ENCODE assay signal across 8 cellular contexts in genomic region chr15:43776718-43777292, GRCh38. TPM values are rescaled to one million over a fixed set of nuclear protein-coding genes. Genes with fewer than 3 reads are reported as not detected.
DNase-seq lines count a peak whose midpoint lies in the region; ATAC-seq lines count a peak whose summit lies in the region.

A gene with protein sequence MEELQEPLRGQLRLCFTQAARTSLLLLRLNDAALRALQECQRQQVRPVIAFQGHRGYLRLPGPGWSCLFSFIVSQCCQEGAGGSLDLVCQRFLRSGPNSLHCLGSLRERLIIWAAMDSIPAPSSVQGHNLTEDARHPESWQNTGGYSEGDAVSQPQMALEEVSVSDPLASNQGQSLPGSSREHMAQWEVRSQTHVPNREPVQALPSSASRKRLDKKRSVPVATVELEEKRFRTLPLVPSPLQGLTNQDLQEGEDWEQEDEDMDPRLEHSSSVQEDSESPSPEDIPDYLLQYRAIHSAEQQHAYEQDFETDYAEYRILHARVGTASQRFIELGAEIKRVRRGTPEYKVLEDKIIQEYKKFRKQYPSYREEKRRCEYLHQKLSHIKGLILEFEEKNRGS (minus strand): TSS chr15:43776966. CDS start chr15:43776901, 65 bp downstream.

- H3K9me3 ChIP-seq in ectodermal cell (ENCODE audit: control insufficient read depth, low read length): no peaks in the 10 kb centered on the region

- DNase-seq in AG08395 (ENCODE audit: low spot score) (peak; percentile 76), NCI-H524 treated with DMSO at 0.1 percent for 48 hours (lab: John Stamatoyannopoulos, UW) (peak; percentile 34), mesendoderm (peak; percentile 87)
- peak; percentile 87 for DNase-seq in activated CD4-positive, alpha-beta memory T cell treated with anti-CD3 and anti-CD28 coated beads for 36 hours
- peak; percentile 50 to 62 for DNase-seq in stimulated activated CD8-positive, alpha-beta memory T cell treated with anti-CD3 and anti-CD28 coated beads, Interleukin-2, amount 100 ng/mL, for 1 hour (ENCODE audit: low read depth in 2 of 2)

- H3K79me1 ChIP-seq in mesendoderm (ENCODE audit: low read length): no peaks in the 10 kb centered on the region

- H3K56ac ChIP-seq in mesendoderm (ENCODE audit: low read length): peak within 1 kb of the TSS; percentile 89

- H3K27me3 Mint-ChIP-seq in activated CD4-positive, alpha-beta memory T cell treated with anti-CD3 and anti-CD28 coated beads for 36 hours: no peaks in the 10 kb centered on the region

- H2BK15ac ChIP-seq in mesendoderm (replicated peaks; ENCODE audit: low read depth): no peak within 1 kb of the TSS

- intact Hi-C loops in activated CD4-positive, alpha-beta memory T cell treated with anti-CD3 and anti-CD28 coated beads for 36 hours (cut with micrococcal nuclease): loop anchor here (1.0 to 2.0 kb wide), 3 partner anchors 15 to 47 kb away; partner anchors contain the start of genes MFAP1 and SERF2

- no peak within 1 kb of the TSS for H3K18ac ChIP-seq in mesendoderm (ENCODE audit: low read length)

- peak within 1 kb of the TSS; percentile 51 for H3K4me3 ChIP-seq in ectodermal cell (ENCODE audit: insufficient read depth, low read depth, low read length)
- peak within 1 kb of the TSS; percentile 47 for H3K4me3 ChIP-seq in mesendoderm (ENCODE audit: low read length)

- no peaks in the 10 kb centered on the region for H3K79me2 ChIP-seq in mesendoderm (ENCODE audit: control insufficient read depth, insufficient read depth, low read length)

- peaks cover 12% of the 10 kb centered on the region for H3K36me3 Mint-ChIP-seq in activated CD4-positive, alpha-beta memory T cell treated with anti-CD3 and anti-CD28 coated beads for 36 hours

- H3K4me1 ChIP-seq in ectodermal cell (ENCODE audit: control insufficient read depth, insufficient read depth, low read length): no peaks in the 10 kb centered on the region
- peaks cover 7% of the 10 kb centered on the region for H3K4me1 ChIP-seq in mesendoderm (ENCODE audit: control insufficient read depth, low read depth, low read length)

- peak within 1 kb of the TSS; percentile 85 for H3K4me3 Mint-ChIP-seq in activated CD4-positive, alpha-beta memory T cell treated with anti-CD3 and anti-CD28 coated beads for 36 hours

- no peak within 1 kb of the TSS for H4K8ac ChIP-seq in mesendoderm (ENCODE audit: low read depth, low read length)

- H3K27ac ChIP-seq in ectodermal cell (ENCODE audit: insufficient read depth, low read depth, low read length, poor library complexity, severe bottlenecking) (no peak within 1 kb of the TSS), mesendoderm (ENCODE audit: low read depth, low read length) (no peak within 1 kb of the TSS)

- peak; percentile 39 for ATAC-seq in GM18909 (IDR thresholded peaks at IDR 0.05; ENCODE audit: poor library complexity, unreplicated experiment)
- peak; percentile 40 for ATAC-seq in HG03175 (IDR thresholded peaks at IDR 0.05; ENCODE audit: unreplicated experiment)

- POLR2A ChIA-PET in activated CD4-positive, alpha-beta memory T cell treated with anti-CD3 and anti-CD28 coated beads for 36 hours (lab: Charles Lee): interaction anchor here (0.7 to 2.5 kb wide), 9 partner anchors 13 to 51 kb away, joined by 3 to 21 read pairs (median 6); partner anchors contain the start of genes HYPK, MFAP1, SERF2 and SERINC4

- no peak within 1 kb of the TSS for H2AK5ac ChIP-seq in mesendoderm (ENCODE audit: low read length)

- H3K27ac Mint-ChIP-seq in activated CD4-positive, alpha-beta memory T cell treated with anti-CD3 and anti-CD28 coated beads for 36 hours: peak within 1 kb of the TSS; percentile 84

- peaks cover 20% of the 10 kb centered on the region for H3K27me3 ChIP-seq in ectodermal cell (ENCODE audit: control insufficient read depth, insufficient read depth, low read length, poor library complexity, severe bottlenecking)
- H3K27me3 ChIP-seq in mesendoderm (ENCODE audit: insufficient read depth, low read length, poor library complexity): no peaks in the 10 kb centered on the region

- no peaks in the 10 kb centered on the region for H3K9me3 Mint-ChIP-seq in activated CD4-positive, alpha-beta memory T cell treated with anti-CD3 and anti-CD28 coated beads for 36 hours

- peak within 1 kb of the TSS; percentile 78 for H3K9ac ChIP-seq in mesendoderm (ENCODE audit: low read length)

- H2BK5ac ChIP-seq in mesendoderm (ENCODE audit: low read length): no peak within 1 kb of the TSS

- 0% methylated on average over 41 of the region's 41 CpGs for WGBS in ectodermal cell, 2 experiments
- no CpG with 5 or more reads among the region's 41 CpGs for WGBS in mesendoderm (ENCODE audit: extremely low coverage, insufficient coverage, low lambda C conversion rate)

- H2BK120ac ChIP-seq in mesendoderm (ENCODE audit: low read depth, low read length): no peak within 1 kb of the TSS

- CTCF ChIA-PET in activated CD4-positive, alpha-beta memory T cell treated with anti-CD3 and anti-CD28 coated beads for 36 hours (lab: Charles Lee): interaction anchor here (0.8 to 2.1 kb wide), 9 partner anchors 12 to 35 kb away, joined by 3 to 15 read pairs (median 5); partner anchors contain the start of genes HYPK and SERINC4

- no peak within 1 kb of the TSS for H4K5ac ChIP-seq in mesendoderm (ENCODE audit: low read length)

- H3K23ac ChIP-seq in mesendoderm (ENCODE audit: low read length): peak within 1 kb of the TSS; percentile 1

- peak within 1 kb of the TSS; percentile 93 for H3K4me2 ChIP-seq in mesendoderm (ENCODE audit: low read length)

- peaks cover 7% of the 10 kb centered on the region for H3K36me3 ChIP-seq in ectodermal cell (ENCODE audit: control insufficient read depth, insufficient read depth, low read length)
- peaks cover 2% of the 10 kb centered on the region for H3K36me3 ChIP-seq in mesendoderm (ENCODE audit: control insufficient read depth, insufficient read depth, low read length)

- H3K4me1 Mint-ChIP-seq in activated CD4-positive, alpha-beta memory T cell treated with anti-CD3 and anti-CD28 coated beads for 36 hours (ENCODE audit: low read depth): peaks cover 24% of the 10 kb centered on the region

- H3K4ac ChIP-seq in mesendoderm (ENCODE audit: low read depth, low read length): no peak within 1 kb of the TSS

RNA-seq across cellular contexts. Expression of the gene that starts here (rescaled TPM):
- total RNA-seq in activated CD4-positive, alpha-beta memory T cell treated with anti-CD3 and anti-CD28 coated beads for 36 hours: 1 to 10 TPM; 2.4 to 2.9 TPM
- 1.1 TPM for polyA plus RNA-seq in ectodermal cell (2013, experiment 1 of 4)
- polyA plus RNA-seq in ectodermal cell (2013, experiment 2 of 4): 1.2 TPM
- polyA plus RNA-seq in ectodermal cell (2013, experiment 3 of 4): 1.2 TPM
- 2.8 TPM for polyA plus RNA-seq in ectodermal cell (2013, experiment 4 of 4)
- 1.3 TPM for polyA plus RNA-seq in mesendoderm (2013, experiment 1 of 2)
- 1.7 TPM for polyA plus RNA-seq in mesendoderm (2013, experiment 2 of 2)

Comparison
In these comparisons a context has a peak if more than half of its experiments do, and no peak if none do; other contexts are left out.
1. DNase-seq: peak in every context shown above with its lines; median percentile 87 in activated CD4-positive, alpha-beta memory T cell treated with anti-CD3 and anti-CD28 coated beads for 36 hours; 87 in mesendoderm; 76 in AG08395; 56 in stimulated activated CD8-positive, alpha-beta memory T cell treated with anti-CD3 and anti-CD28 coated beads, Interleukin-2, amount 100 ng/mL, for 1 hour; 34 in NCI-H524 treated with DMSO at 0.1 percent for 48 hours.